ENCODE assay signal across 16 cellular contexts in genomic region chr12:5489760-5490432, GRCh38. TPM values are rescaled to one million over a fixed set of nuclear protein-coding genes. Genes with fewer than 3 reads are reported as not detected.
"Had no signal": no experiment of that assay in that cellular context is flagged by ENCODE, and none has a peak within 500 bp of the region (broad histone marks: within the 10 kb centered on the region; RNA-seq: fewer than 3 reads in every experiment).

No MANE protein-coding gene starts in this region.

- DNase-seq: activated CD4-positive, alpha-beta memory T cell treated with anti-CD3 and anti-CD28 coated beads for 36 hours; activated CD4-positive, alpha-beta T cell treated with anti-CD3 and anti-CD28 coated beads for 48 hours; activated effector memory CD4-positive, alpha-beta T cell treated with anti-CD3 and anti-CD28 coated beads, Interleukin-2, amount 50 U/mL, for 16 hours; activated naive CD4-positive, alpha-beta T cell treated with anti-CD3 and anti-CD28 coated beads, Interleukin-2, amount 10 ng/mL, durations not matched to agents 7 days and 5 days; activated T-cell treated with anti-CD3 and anti-CD28 coated beads, Interleukin-2, amount 50 U/mL, for 72 hours; effector CD4-positive, alpha-beta T cell; heart right ventricle; islet precursor cell; left colon; lower lobe of right lung; naive B cell; stimulated activated CD4-positive, alpha-beta T cell treated with anti-CD3 and anti-CD28 coated beads, Interleukin-4, amount 100 ng/mL, for 24 hours; stimulated activated naive CD4-positive, alpha-beta T cell treated with Interleukin-2 at 50 U/mL for 16 hours; T-helper 2 cell; thyroid gland had no signal

- ATAC-seq: activated T-cell treated with anti-CD3 and anti-CD28 coated beads, Interleukin-2, amount 50 U/mL, for 72 hours; left colon; lower lobe of right lung had no signal

RNA-seq across cellular contexts. Expression of gene NTF3, which starts 58.0 kb away (rescaled TPM):
- total RNA-seq: activated CD4-positive, alpha-beta memory T cell treated with anti-CD3 and anti-CD28 coated beads for 36 hours; activated T-cell treated with anti-CD3 and anti-CD28 coated beads, Interleukin-2, amount 50 U/mL, for 72 hours; subcutaneous adipose tissue; thyroid gland had no signal
